22 cellular contexts compared by ENCODE assay signal in the genomic region with DNA sequence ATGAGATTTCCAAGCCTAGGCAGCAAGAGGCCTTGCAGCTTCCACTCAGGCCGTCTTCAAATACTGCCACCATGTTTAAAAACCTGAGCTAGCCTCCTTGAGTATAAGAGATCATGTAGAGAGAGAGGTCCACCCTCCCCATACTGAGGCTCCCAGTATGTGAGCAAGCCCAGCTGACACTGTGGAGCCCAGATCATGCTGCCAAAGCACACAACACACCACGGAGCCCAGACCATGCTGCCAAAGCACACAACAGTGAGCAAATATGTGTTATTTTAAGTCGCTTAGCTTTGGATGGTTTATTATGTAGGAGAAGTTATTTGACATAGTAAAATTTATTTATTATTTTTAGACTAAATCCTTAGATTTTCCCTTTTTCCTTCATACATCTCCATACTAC.
A peak's percentile ranks its signal among the peaks of the same experiment; 100 is the strongest.
DNase-seq lines count a peak whose midpoint lies in the region; ATAC-seq and TF ChIP-seq lines count a peak whose summit lies in the region.
"Had no signal": no experiment of that assay in that cellular context is flagged by ENCODE, and none has a peak within 500 bp of the region (broad histone marks: within the 10 kb centered on the region; RNA-seq: fewer than 3 reads in every experiment).

No MANE protein-coding gene starts in this region.

- peak; percentile 76 for ATAC-seq in left lobe of liver
- ATAC-seq: GM12878, HCT116 had no signal

- DNase-seq in LNCaP clone FGC (ENCODE audit: low read depth) (peak; percentile 61), left lobe of liver (ENCODE audit: low spot score) (no peak), smooth muscle cell of the brain vasculature (ENCODE audit: low read depth, low spot score) (peak; percentile 26), T1000 (lab: John Stamatoyannopoulos, UW) (no peak), NCI-H146 (lab: John Stamatoyannopoulos, UW) (no peak)
- no peak for DNase-seq in activated naive CD4-positive, alpha-beta T cell treated with Interleukin-2 at 50 U/mL for 16 hours
- DNase-seq: ACHN; BE2C; C1 segment of cervical spinal cord; CD4-positive, CD25-positive, alpha-beta regulatory T cell; CD8-positive, alpha-beta memory T cell; COR-L47; DMS 273 treated with DMSO at 0.1 percent for 48 hours; DMS53; DND-41; EL; GOT3; H7; HFFc6 had no signal

- no peak overlapping the region for H3K4me3 ChIP-seq in LNCaP clone FGC (ENCODE audit: low read depth, low read length)
- H3K4me3 ChIP-seq: GM12878 had no signal

- TF ChIP-seq CTCF in LNCaP clone FGC (IDR thresholded peaks at IDR 0.05; ENCODE audit: control insufficient read depth, extremely low read depth, insufficient read depth) (no peak), VCaP (conservative IDR thresholded peaks at IDR 0.05) (no peak)

- peak overlapping the region; percentile 25; the same call in 1 of the 2 replicates for H3K27ac ChIP-seq in VCaP

Comparison
In these comparisons a context has a peak if more than half of its experiments do, and no peak if none do; other contexts are left out.
1. DNase-seq: peak in LNCaP clone FGC (single experiment) and smooth muscle cell of the brain vasculature (single experiment); none in left lobe of liver (single experiment), T1000 (single experiment), activated naive CD4-positive, alpha-beta T cell treated with Interleukin-2 at 50 U/mL for 16 hours (single experiment) and NCI-H146 (single experiment).